ENCODE assay signal across 8 cellular contexts in the genomic region with DNA sequence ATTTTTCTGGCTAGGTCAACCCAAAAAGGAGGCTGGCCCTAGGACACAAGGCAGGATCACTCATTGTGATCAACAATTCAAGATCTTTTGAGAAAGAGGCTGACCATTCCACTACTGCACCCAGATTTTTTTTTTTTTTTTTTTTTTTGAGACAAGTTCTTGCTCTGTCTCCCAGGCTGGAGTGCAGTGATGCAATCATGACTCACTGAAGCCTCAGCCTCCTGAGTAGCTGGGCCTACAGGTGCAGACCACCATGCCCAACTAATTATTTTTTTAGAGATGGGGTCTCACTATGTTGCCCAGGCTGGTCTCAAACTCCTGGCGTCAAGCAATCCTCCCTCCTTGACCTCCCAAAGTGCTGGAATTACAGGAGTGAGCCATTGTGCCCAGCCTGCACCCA.
A peak's percentile ranks its signal among the peaks of the same experiment; 100 is the strongest.
DNase-seq lines count a peak whose midpoint lies in the region; ATAC-seq and TF ChIP-seq lines count a peak whose summit lies in the region.
"Not testable (repeated sequence)": the region's sequence is repeated elsewhere in the genome, so short reads cannot be mapped to it uniquely, and the experiment has no call there.

No MANE protein-coding gene starts in this region.

- peaks cover 61% of the 10 kb centered on the region for H3K4me1 Mint-ChIP-seq in type B pancreatic cell (ENCODE audit: unreplicated experiment)

- peaks cover 29 to 59% (median 51%) of the 10 kb centered on the region in 10 experiments for H3K4me1 ChIP-seq in BLaER1 treated with 17β-estradiol and CSF1 and Interleukin-3, amounts not matched to agents 10 nM and 100 nM
- H3K4me1 ChIP-seq in RWPE2 (ENCODE audit: insufficient read depth, poor library complexity, severe bottlenecking) (peaks cover 53% of the 10 kb centered on the region), fibroblast of lung (ENCODE audit: control insufficient read depth, extremely low read depth, insufficient read depth, low read length) (peaks cover 17% of the 10 kb centered on the region)
- H3K4me1 ChIP-seq in left lung: not testable (repeated sequence)

- not testable (repeated sequence) for H3K36me3 ChIP-seq in BLaER1 treated with 17β-estradiol and CSF1 and Interleukin-3, amounts not matched to agents 10 nM and 100 nM; RWPE2 (ENCODE audit: low read depth); fibroblast of lung (ENCODE audit: control insufficient read depth, insufficient read depth, low read length); left lung

- in situ Hi-C loops in astrocyte of the spinal cord (cut with HindIII; ENCODE audit: low sequenced_read_pairs): not testable (repeated sequence)

- not testable (repeated sequence) for H3K79me2 ChIP-seq in fibroblast of lung (ENCODE audit: control insufficient read depth, insufficient read depth, low read length)

- peak; percentile 66 for DNase-seq in H4 (ENCODE audit: low spot score)
- peak; percentile 79 for DNase-seq in M059J (ENCODE audit: low read depth)
- DNase-seq in RWPE2 (ENCODE audit: low spot score); left lung; type B pancreatic cell (ENCODE audit: extremely low spot score, unreplicated experiment): not testable (repeated sequence)
- peak; percentile 56 for DNase-seq in astrocyte of the spinal cord (ENCODE audit: low read depth, low spot score)
- peak; percentile 68 to 76 for DNase-seq in fibroblast of lung (ENCODE audit: low read depth in 2 of 2)

- intact Hi-C loops in left lung (cut with DNase I): not testable (repeated sequence)

- not testable (repeated sequence) for H3K36me3 Mint-ChIP-seq in type B pancreatic cell

- not testable (repeated sequence) for H4K20me1 ChIP-seq in BLaER1 treated with 17β-estradiol and CSF1 and Interleukin-3, amounts not matched to agents 10 nM and 100 nM; fibroblast of lung (ENCODE audit: control insufficient read depth, extremely low read depth, insufficient read depth, low read length)

- not testable (repeated sequence) for H3K4me3 Mint-ChIP-seq in type B pancreatic cell

- H3K27ac Mint-ChIP-seq in type B pancreatic cell: peak overlapping the region; percentile 44

- peak overlapping the region in 10 of 11 experiments; percentile 46 to 98 (median 96); a peak in 15 of 22 replicates for H3K4me2 ChIP-seq in BLaER1 treated with 17β-estradiol and CSF1 and Interleukin-3, amounts not matched to agents 10 nM and 100 nM
- not testable (repeated sequence) for H3K4me2 ChIP-seq in fibroblast of lung (ENCODE audit: extremely low read depth, insufficient read depth, low read length)

- not testable (repeated sequence) for H3K9me3 Mint-ChIP-seq in type B pancreatic cell

- not testable (repeated sequence) for H2AFZ ChIP-seq in fibroblast of lung (ENCODE audit: low read length)

- not testable (repeated sequence) for TF ChIP-seq CTCF in RWPE2 (IDR thresholded peaks at IDR 0.05; ENCODE audit: poor library complexity, severe bottlenecking); astrocyte of the spinal cord (IDR thresholded peaks at IDR 0.05; ENCODE audit: low read depth, low read length); fibroblast of lung (conservative IDR thresholded peaks at IDR 0.05 in 1 of 2, IDR thresholded peaks at IDR 0.05 in 1 of 2; ENCODE audit: low read depth in 1 of 2, low read length in 2 of 2); left lung (IDR thresholded peaks at IDR 0.05); type B pancreatic cell (conservative IDR thresholded peaks at IDR 0.05)

- peaks cover 11% of the 10 kb centered on the region for H3K27me3 Mint-ChIP-seq in type B pancreatic cell

- 0 out of 22 replicates have a peak overlapping the region, but pooled peaks of 1 of the 11 experiments have one; percentile 6 for H3K27ac ChIP-seq in BLaER1 treated with 17β-estradiol and CSF1 and Interleukin-3, amounts not matched to agents 10 nM and 100 nM
- H3K27ac ChIP-seq in RWPE2 (ENCODE audit: poor library complexity, severe bottlenecking): peak overlapping the region; percentile 89
- H3K27ac ChIP-seq in fibroblast of lung (ENCODE audit: insufficient read depth, low read length); left lung: not testable (repeated sequence)

- H3K4me3 ChIP-seq in BLaER1 treated with 17β-estradiol and CSF1 and Interleukin-3, amounts not matched to agents 10 nM and 100 nM; RWPE2 (ENCODE audit: severe bottlenecking); astrocyte of the spinal cord (ENCODE audit: low read depth, low read length); fibroblast of lung (replicated peaks in 1 of 4; ENCODE audit: control extremely low read depth in 1 of 4, insufficient read depth in 1 of 4, low read depth in 3 of 4, low read length in 4 of 4); left lung: not testable (repeated sequence)

- H3K9ac ChIP-seq in BLaER1 treated with 17β-estradiol and CSF1 and Interleukin-3, amounts not matched to agents 10 nM and 100 nM; fibroblast of lung (ENCODE audit: insufficient read depth, low read length): not testable (repeated sequence)

- ATAC-seq in RWPE2 (ENCODE audit: low read depth): peak; percentile 38
- peak; percentile 18 for ATAC-seq in left lung

- H3K27me3 ChIP-seq in BLaER1 treated with 17β-estradiol and CSF1 and Interleukin-3, amounts not matched to agents 10 nM and 100 nM; RWPE2 (ENCODE audit: insufficient read depth, poor library complexity, severe bottlenecking); fibroblast of lung (ENCODE audit: control insufficient read depth, insufficient read depth, low read length); left lung: not testable (repeated sequence)

- H3K9me3 ChIP-seq in BLaER1 treated with 17β-estradiol and CSF1 and Interleukin-3, amounts not matched to agents 10 nM and 100 nM (replicated peaks in 1 of 11); RWPE2 (ENCODE audit: severe bottlenecking); fibroblast of lung (ENCODE audit: control insufficient read depth, insufficient read depth, low read depth, low read length); left lung: not testable (repeated sequence)
